ENCODE assay signal across 21 cellular contexts in genomic region chr20:60152792-60153191, GRCh38.
"Had no signal": no experiment of that assay in that cellular context is flagged by ENCODE, and none has a peak within 500 bp of the region (broad histone marks: within the 10 kb centered on the region; RNA-seq: fewer than 3 reads in every experiment).

No MANE protein-coding gene starts in this region.

- H3K27ac ChIP-seq: coronary artery, heart right ventricle, left lung, right lobe of liver, skin epidermis, testis, uterus had no signal

- H3K27ac Mint-ChIP-seq: activated CD4-positive, alpha-beta memory T cell treated with anti-CD3 and anti-CD28 coated beads for 36 hours; activated naive CD8-positive, alpha-beta T cell treated with anti-CD3 and anti-CD28 coated beads, Interleukin-2, amount 10 ng/mL, durations not matched to agents 7 days and 5 days; naive thymus-derived CD4-positive, alpha-beta T cell; stimulated activated effector memory CD8-positive, alpha-beta T cell treated with anti-CD3 and anti-CD28 coated beads, Interleukin-12 subunit alpha, Interleukin-12 subunit beta, amount 100 ng/mL, for 72 hours had no signal

- H3K4me1 ChIP-seq: heart right ventricle, left lung, right lobe of liver, testis, uterus had no signal

- H3K9me3 ChIP-seq: right lobe of liver, testis, uterus had no signal

- H3K4me3 Mint-ChIP-seq: activated CD4-positive, alpha-beta memory T cell treated with anti-CD3 and anti-CD28 coated beads for 36 hours; activated naive CD8-positive, alpha-beta T cell treated with anti-CD3 and anti-CD28 coated beads, Interleukin-2, amount 10 ng/mL, durations not matched to agents 7 days and 5 days; naive thymus-derived CD4-positive, alpha-beta T cell; neural crest cell; stimulated activated effector memory CD8-positive, alpha-beta T cell treated with anti-CD3 and anti-CD28 coated beads, Interleukin-12 subunit alpha, Interleukin-12 subunit beta, amount 100 ng/mL, for 72 hours had no signal

- H3K4me1 Mint-ChIP-seq: activated naive CD8-positive, alpha-beta T cell treated with anti-CD3 and anti-CD28 coated beads, Interleukin-2, amount 10 ng/mL, durations not matched to agents 7 days and 5 days; naive thymus-derived CD4-positive, alpha-beta T cell; stimulated activated effector memory CD8-positive, alpha-beta T cell treated with anti-CD3 and anti-CD28 coated beads, Interleukin-12 subunit alpha, Interleukin-12 subunit beta, amount 100 ng/mL, for 72 hours had no signal

- H3K27me3 ChIP-seq: heart right ventricle, left lung, right lobe of liver, testis had no signal

- H3K9me3 Mint-ChIP-seq: activated naive CD8-positive, alpha-beta T cell treated with anti-CD3 and anti-CD28 coated beads, Interleukin-2, amount 10 ng/mL, durations not matched to agents 7 days and 5 days; stimulated activated effector memory CD8-positive, alpha-beta T cell treated with anti-CD3 and anti-CD28 coated beads, Interleukin-12 subunit alpha, Interleukin-12 subunit beta, amount 100 ng/mL, for 72 hours had no signal

- H3K36me3 Mint-ChIP-seq: activated naive CD8-positive, alpha-beta T cell treated with anti-CD3 and anti-CD28 coated beads, Interleukin-2, amount 10 ng/mL, durations not matched to agents 7 days and 5 days; stimulated activated effector memory CD8-positive, alpha-beta T cell treated with anti-CD3 and anti-CD28 coated beads, Interleukin-12 subunit alpha, Interleukin-12 subunit beta, amount 100 ng/mL, for 72 hours had no signal

- DNase-seq: activated CD4-positive, alpha-beta memory T cell treated with anti-CD3 and anti-CD28 coated beads for 36 hours; activated CD4-positive, alpha-beta T cell treated with anti-CD3 and anti-CD28 coated beads for 48 hours; activated naive CD4-positive, alpha-beta T cell treated with Interleukin-2 at 50 U/mL for 16 hours; activated naive CD8-positive, alpha-beta T cell treated with anti-CD3 and anti-CD28 coated beads, Interleukin-2, amount 10 ng/mL, durations not matched to agents 7 days and 5 days; activated T-cell treated with anti-CD3 and anti-CD28 coated beads, Interleukin-2, amount 50 U/mL, for 48 hours; amygdala; foreskin fibroblast; heart right ventricle; left lung; naive thymus-derived CD4-positive, alpha-beta T cell; occipital lobe; posterior cingulate gyrus; right lobe of liver; stimulated activated CD4-positive, alpha-beta T cell treated with anti-CD3 and anti-CD28 coated beads, Interleukin-2, amount 100 ng/mL, for 24 hours; testis; trophoblast cell; uterus had no signal

- ATAC-seq: heart right ventricle; left lung; naive thymus-derived CD4-positive, alpha-beta T cell; right lobe of liver; stimulated activated effector memory CD8-positive, alpha-beta T cell treated with anti-CD3 and anti-CD28 coated beads, Interleukin-12 subunit alpha, Interleukin-12 subunit beta, amount 100 ng/mL, for 72 hours had no signal

- H3K4me3 ChIP-seq: coronary artery, heart right ventricle, left lung, right lobe of liver, skin epidermis, testis, uterus had no signal

- H3K36me3 ChIP-seq: heart right ventricle, left lung, right lobe of liver, uterus had no signal
